ENCODE assay signal across 1 cellular context in the genomic region with DNA sequence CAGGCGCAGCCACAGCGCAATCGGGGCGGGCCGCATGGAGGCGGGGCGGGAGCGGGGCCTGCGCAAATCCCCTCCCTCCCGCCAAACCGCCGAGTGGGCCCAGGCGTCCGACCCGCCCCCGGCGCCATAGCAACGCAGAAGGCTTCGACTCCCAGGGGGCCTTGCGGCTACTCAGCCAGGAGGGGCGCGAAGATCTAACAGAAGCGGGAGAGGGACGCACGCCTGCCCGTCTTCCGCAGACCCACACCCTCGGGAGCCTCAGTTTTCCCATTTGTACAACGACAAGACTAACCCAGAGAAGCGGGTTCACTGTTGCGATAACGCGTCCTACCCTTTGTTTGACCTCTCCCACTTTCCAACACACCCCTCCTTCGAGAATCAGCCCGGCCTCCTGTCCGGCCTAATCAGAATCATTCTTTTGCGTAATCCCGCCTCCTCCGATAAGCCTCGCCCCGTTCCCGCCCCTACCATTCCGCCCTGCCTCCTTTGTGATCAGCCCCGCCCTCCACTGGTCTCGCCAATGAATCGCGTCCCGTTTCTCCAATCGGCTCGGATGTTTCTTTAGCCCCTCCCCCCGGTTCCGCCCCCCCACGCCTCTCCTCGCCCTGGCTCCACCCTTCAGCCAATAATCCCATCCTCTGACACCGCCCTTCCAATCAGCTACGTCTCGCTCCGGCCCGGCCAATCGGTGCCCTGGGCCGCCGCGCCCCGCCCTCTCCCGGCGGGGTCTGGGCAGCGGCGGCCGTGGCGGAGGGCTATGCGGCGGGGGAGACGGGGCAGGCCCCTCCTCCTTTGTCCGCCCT.
A peak's percentile ranks its signal among the peaks of the same experiment; 100 is the strongest.
TF ChIP-seq lines count a peak whose summit lies in the region.

A gene (minus strand): TSS at position 40 of the 803 bp plus-strand sequence. CDS start 4 bp downstream, at position 36.

TF ChIP-seq in HepG2, 621 proteins besides CTCF, POLR2A, EP300 and RAD21 (continued from another document and continues in another):
- TF ChIP-seq, protein P1, sequence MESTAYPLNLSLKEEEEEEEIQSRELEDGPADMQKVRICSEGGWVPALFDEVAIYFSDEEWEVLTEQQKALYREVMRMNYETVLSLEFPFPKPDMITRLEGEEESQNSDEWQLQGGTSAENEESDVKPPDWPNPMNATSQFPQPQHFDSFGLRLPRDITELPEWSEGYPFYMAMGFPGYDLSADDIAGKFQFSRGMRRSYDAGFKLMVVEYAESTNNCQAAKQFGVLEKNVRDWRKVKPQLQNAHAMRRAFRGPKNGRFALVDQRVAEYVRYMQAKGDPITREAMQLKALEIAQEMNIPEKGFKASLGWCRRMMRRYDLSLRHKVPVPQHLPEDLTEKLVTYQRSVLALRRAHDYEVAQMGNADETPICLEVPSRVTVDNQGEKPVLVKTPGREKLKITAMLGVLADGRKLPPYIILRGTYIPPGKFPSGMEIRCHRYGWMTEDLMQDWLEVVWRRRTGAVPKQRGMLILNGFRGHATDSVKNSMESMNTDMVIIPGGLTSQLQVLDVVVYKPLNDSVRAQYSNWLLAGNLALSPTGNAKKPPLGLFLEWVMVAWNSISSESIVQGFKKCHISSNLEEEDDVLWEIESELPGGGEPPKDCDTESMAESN (CRISPR knock-in tag; conservative IDR thresholded peaks at IDR 0.05): peak; percentile 66; the same call in 1 of the 2 replicates
- TF ChIP-seq HNRNPK (IDR thresholded peaks at IDR 0.05; ENCODE audit: low read depth, low read length, poor library complexity, severe bottlenecking) (peak; percentile 45), JARID2 (CRISPR knock-in tag; IDR thresholded peaks at IDR 0.05; ENCODE audit: insufficient replicate concordance) (no peak), GATAD2A (CRISPR knock-in tag; IDR thresholded peaks at IDR 0.05) (0 out of 2 replicates have a peak, but pooled peaks have one; percentile 18), SIN3A (IDR thresholded peaks at IDR 0.05; ENCODE audit: borderline replicate concordance, low read depth, low read length) (peak; percentile 93; the same call in 1 of the 2 replicates), SMAD3 (CRISPR knock-in tag; IDR thresholded peaks at IDR 0.05) (peak; percentile 45; the same call in 1 of the 2 replicates), ZNF367 (CRISPR knock-in tag; IDR thresholded peaks at IDR 0.05; ENCODE audit: borderline replicate concordance) (no peak), ZNF430 (CRISPR knock-in tag; IDR thresholded peaks at IDR 0.05) (0 out of 2 replicates have a peak, but pooled peaks have one; percentile 59), IRF2 (CRISPR knock-in tag; IDR thresholded peaks at IDR 0.05) (peak; percentile 27; the same call in 1 of the 2 replicates), NFE2L1 (CRISPR knock-in tag; IDR thresholded peaks at IDR 0.05; ENCODE audit: borderline replicate concordance) (no peak), KLF6 (CRISPR knock-in tag; IDR thresholded peaks at IDR 0.05) (no peak), WIZ (CRISPR knock-in tag; IDR thresholded peaks at IDR 0.05) (peak; percentile 23; the same call in 1 of the 2 replicates), MEIS2 (CRISPR knock-in tag; IDR thresholded peaks at IDR 0.05) (no peak), RARA (CRISPR knock-in tag; IDR thresholded peaks at IDR 0.05) (peak; percentile 47), ARNT (IDR thresholded peaks at IDR 0.05) (no peak), ZNF263 (CRISPR knock-in tag; IDR thresholded peaks at IDR 0.05) (peak; percentile 26; the same call in 1 of the 2 replicates), PITX1 (CRISPR knock-in tag; IDR thresholded peaks at IDR 0.05) (peak; percentile 59; the same call in 1 of the 2 replicates), MAFF (IDR thresholded peaks at IDR 0.05; ENCODE audit: low read depth, low read length) (no peak), HCFC1 (IDR thresholded peaks at IDR 0.05; ENCODE audit: low read depth, low read length) (peak; percentile 22; the same call in 1 of the 2 replicates), ZSCAN9 (CRISPR knock-in tag; IDR thresholded peaks at IDR 0.05; ENCODE audit: borderline replicate concordance) (0 out of 2 replicates have a peak, but pooled peaks have one; percentile 45), DNMT1 (CRISPR knock-in tag; IDR thresholded peaks at IDR 0.05) (0 out of 2 replicates have a peak, but pooled peaks have one; percentile 17), MEF2D (CRISPR knock-in tag; IDR thresholded peaks at IDR 0.05) (peak; percentile 21; the same call in 1 of the 2 replicates), BRCA1 (CRISPR knock-in tag; IDR thresholded peaks at IDR 0.05) (no peak), ZNF33B (CRISPR knock-in tag; IDR thresholded peaks at IDR 0.05) (no peak), SPEN (CRISPR knock-in tag; IDR thresholded peaks at IDR 0.05; ENCODE audit: low read depth) (0 out of 2 replicates have a peak, but pooled peaks have one; percentile 67), SMARCE1 (IDR thresholded peaks at IDR 0.05; ENCODE audit: borderline replicate concordance) (no peak), MED1 (CRISPR knock-in tag; IDR thresholded peaks at IDR 0.05) (0 out of 2 replicates have a peak, but pooled peaks have one; percentile 13)
- TF ChIP-seq, protein P2, sequence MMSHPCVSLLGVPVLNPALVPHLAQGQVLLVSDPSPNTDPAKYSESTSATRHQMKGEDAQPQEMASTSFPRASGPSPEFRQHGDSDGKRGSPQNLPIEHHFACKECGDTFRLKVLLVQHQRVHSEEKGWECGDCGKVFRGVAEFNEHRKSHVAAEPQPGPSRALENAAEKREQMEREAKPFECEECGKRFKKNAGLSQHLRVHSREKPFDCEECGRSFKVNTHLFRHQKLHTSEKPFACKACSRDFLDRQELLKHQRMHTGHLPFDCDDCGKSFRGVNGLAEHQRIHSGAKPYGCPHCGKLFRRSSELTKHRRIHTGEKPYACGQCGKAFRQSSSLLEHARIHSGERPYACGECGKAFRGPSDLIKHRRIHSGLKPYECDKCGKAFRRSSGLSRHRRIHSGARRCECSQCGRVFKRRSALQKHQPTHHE (CRISPR knock-in tag; IDR thresholded peaks at IDR 0.05; ENCODE audit: borderline replicate concordance): no peak
- TF ChIP-seq, protein P3, sequence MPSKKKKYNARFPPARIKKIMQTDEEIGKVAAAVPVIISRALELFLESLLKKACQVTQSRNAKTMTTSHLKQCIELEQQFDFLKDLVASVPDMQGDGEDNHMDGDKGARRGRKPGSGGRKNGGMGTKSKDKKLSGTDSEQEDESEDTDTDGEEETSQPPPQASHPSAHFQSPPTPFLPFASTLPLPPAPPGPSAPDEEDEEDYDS (CRISPR knock-in tag; IDR thresholded peaks at IDR 0.05): peak; percentile 36; the same call in 1 of the 2 replicates
- TF ChIP-seq, protein P4, sequence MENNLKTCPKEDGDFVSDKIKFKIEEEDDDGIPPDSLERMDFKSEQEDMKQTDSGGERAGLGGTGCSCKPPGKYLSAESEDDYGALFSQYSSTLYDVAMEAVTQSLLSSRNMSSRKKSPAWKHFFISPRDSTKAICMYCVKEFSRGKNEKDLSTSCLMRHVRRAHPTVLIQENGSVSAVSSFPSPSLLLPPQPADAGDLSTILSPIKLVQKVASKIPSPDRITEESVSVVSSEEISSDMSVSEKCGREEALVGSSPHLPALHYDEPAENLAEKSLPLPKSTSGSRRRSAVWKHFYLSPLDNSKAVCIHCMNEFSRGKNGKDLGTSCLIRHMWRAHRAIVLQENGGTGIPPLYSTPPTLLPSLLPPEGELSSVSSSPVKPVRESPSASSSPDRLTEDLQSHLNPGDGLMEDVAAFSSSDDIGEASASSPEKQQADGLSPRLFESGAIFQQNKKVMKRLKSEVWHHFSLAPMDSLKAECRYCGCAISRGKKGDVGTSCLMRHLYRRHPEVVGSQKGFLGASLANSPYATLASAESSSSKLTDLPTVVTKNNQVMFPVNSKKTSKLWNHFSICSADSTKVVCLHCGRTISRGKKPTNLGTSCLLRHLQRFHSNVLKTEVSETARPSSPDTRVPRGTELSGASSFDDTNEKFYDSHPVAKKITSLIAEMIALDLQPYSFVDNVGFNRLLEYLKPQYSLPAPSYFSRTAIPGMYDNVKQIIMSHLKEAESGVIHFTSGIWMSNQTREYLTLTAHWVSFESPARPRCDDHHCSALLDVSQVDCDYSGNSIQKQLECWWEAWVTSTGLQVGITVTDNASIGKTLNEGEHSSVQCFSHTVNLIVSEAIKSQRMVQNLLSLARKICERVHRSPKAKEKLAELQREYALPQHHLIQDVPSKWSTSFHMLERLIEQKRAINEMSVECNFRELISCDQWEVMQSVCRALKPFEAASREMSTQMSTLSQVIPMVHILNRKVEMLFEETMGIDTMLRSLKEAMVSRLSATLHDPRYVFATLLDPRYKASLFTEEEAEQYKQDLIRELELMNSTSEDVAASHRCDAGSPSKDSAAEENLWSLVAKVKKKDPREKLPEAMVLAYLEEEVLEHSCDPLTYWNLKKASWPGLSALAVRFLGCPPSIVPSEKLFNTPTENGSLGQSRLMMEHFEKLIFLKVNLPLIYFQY (CRISPR knock-in tag; IDR thresholded peaks at IDR 0.05; ENCODE audit: borderline replicate concordance): peak; percentile 53; the same call in 1 of the 2 replicates
- TF ChIP-seq, protein P5, sequence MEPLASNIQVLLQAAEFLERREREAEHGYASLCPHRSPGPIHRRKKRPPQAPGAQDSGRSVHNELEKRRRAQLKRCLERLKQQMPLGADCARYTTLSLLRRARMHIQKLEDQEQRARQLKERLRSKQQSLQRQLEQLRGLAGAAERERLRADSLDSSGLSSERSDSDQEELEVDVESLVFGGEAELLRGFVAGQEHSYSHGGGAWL (CRISPR knock-in tag; IDR thresholded peaks at IDR 0.05): 0 out of 2 replicates have a peak, but pooled peaks have one; percentile 13
- TF ChIP-seq, protein P6, sequence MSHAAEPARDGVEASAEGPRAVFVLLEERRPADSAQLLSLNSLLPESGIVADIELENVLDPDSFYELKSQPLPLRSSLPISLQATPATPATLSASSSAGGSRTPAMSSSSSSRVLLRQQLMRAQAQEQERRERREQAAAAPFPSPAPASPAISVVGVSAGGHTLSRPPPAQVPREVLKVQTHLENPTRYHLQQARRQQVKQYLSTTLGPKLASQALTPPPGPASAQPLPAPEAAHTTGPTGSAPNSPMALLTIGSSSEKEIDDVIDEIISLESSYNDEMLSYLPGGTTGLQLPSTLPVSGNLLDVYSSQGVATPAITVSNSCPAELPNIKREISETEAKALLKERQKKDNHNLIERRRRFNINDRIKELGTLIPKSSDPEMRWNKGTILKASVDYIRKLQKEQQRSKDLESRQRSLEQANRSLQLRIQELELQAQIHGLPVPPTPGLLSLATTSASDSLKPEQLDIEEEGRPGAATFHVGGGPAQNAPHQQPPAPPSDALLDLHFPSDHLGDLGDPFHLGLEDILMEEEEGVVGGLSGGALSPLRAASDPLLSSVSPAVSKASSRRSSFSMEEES (CRISPR knock-in tag; IDR thresholded peaks at IDR 0.05): 0 out of 2 replicates have a peak, but pooled peaks have one; percentile 31
- TF ChIP-seq, protein P7, sequence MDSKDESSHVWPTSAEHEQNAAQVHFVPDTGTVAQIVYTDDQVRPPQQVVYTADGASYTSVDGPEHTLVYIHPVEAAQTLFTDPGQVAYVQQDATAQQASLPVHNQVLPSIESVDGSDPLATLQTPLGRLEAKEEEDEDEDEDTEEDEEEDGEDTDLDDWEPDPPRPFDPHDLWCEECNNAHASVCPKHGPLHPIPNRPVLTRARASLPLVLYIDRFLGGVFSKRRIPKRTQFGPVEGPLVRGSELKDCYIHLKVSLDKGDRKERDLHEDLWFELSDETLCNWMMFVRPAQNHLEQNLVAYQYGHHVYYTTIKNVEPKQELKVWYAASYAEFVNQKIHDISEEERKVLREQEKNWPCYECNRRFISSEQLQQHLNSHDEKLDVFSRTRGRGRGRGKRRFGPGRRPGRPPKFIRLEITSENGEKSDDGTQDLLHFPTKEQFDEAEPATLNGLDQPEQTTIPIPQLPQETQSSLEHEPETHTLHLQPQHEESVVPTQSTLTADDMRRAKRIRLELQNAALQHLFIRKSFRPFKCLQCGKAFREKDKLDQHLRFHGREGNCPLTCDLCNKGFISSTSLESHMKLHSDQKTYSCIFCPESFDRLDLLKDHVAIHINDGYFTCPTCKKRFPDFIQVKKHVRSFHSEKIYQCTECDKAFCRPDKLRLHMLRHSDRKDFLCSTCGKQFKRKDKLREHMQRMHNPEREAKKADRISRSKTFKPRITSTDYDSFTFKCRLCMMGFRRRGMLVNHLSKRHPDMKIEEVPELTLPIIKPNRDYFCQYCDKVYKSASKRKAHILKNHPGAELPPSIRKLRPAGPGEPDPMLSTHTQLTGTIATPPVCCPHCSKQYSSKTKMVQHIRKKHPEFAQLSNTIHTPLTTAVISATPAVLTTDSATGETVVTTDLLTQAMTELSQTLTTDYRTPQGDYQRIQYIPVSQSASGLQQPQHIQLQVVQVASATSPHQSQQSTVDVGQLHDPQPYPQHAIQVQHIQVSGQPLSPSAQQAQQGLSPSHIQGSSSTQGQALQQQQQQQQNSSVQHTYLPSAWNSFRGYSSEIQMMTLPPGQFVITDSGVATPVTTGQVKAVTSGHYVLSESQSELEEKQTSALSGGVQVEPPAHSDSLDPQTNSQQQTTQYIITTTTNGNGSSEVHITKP (CRISPR knock-in tag; IDR thresholded peaks at IDR 0.05; ENCODE audit: low read depth): peak; percentile 98
- TF ChIP-seq, protein P8, sequence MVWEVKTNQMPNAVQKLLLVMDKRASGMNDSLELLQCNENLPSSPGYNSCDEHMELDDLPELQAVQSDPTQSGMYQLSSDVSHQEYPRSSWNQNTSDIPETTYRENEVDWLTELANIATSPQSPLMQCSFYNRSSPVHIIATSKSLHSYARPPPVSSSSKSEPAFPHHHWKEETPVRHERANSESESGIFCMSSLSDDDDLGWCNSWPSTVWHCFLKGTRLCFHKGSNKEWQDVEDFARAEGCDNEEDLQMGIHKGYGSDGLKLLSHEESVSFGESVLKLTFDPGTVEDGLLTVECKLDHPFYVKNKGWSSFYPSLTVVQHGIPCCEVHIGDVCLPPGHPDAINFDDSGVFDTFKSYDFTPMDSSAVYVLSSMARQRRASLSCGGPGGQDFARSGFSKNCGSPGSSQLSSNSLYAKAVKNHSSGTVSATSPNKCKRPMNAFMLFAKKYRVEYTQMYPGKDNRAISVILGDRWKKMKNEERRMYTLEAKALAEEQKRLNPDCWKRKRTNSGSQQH (CRISPR knock-in tag; IDR thresholded peaks at IDR 0.05; ENCODE audit: low read depth): peak; percentile 87
- TF ChIP-seq, protein P9, sequence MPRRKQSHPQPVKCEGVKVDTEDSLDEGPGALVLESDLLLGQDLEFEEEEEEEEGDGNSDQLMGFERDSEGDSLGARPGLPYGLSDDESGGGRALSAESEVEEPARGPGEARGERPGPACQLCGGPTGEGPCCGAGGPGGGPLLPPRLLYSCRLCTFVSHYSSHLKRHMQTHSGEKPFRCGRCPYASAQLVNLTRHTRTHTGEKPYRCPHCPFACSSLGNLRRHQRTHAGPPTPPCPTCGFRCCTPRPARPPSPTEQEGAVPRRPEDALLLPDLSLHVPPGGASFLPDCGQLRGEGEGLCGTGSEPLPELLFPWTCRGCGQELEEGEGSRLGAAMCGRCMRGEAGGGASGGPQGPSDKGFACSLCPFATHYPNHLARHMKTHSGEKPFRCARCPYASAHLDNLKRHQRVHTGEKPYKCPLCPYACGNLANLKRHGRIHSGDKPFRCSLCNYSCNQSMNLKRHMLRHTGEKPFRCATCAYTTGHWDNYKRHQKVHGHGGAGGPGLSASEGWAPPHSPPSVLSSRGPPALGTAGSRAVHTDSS (CRISPR knock-in tag; conservative IDR thresholded peaks at IDR 0.05): no peak
- TF ChIP-seq, protein P10, sequence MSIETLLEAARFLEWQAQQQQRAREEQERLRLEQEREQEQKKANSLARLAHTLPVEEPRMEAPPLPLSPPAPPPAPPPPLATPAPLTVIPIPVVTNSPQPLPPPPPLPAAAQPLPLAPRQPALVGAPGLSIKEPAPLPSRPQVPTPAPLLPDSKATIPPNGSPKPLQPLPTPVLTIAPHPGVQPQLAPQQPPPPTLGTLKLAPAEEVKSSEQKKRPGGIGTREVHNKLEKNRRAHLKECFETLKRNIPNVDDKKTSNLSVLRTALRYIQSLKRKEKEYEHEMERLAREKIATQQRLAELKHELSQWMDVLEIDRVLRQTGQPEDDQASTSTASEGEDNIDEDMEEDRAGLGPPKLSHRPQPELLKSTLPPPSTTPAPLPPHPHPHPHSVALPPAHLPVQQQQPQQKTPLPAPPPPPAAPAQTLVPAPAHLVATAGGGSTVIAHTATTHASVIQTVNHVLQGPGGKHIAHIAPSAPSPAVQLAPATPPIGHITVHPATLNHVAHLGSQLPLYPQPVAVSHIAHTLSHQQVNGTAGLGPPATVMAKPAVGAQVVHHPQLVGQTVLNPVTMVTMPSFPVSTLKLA (IDR thresholded peaks at IDR 0.05): peak; percentile 28
